Comparison of ENCODE assay signal across 10 cellular contexts in the genomic region with DNA sequence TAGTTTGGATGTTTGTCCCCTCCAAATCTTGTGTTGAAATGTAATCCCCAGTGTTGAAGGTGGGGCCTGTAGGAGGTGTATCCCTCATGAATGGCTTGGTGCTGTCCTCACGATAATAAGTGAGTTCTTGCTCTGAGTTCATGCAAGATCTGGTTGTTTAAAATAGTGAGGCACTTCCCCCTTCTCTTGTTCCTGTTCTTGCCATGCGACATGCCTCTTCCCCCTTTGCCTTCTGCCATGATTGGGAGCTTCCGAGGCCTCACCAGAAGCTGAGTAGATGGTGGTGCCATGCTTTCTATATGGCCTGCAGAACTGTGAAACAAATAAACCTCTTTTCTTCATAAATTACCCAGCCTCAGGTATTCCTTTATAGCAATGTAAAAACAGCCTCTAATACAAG.
"Had no signal": no experiment of that assay in that cellular context is flagged by ENCODE, and none has a peak within 500 bp of the region (broad histone marks: within the 10 kb centered on the region; RNA-seq: fewer than 3 reads in every experiment).

No MANE protein-coding gene starts in this region.

- H3K27me3 ChIP-seq: transverse colon had no signal

- DNase-seq: activated CD4-positive, alpha-beta T cell treated with anti-CD3 and anti-CD28 coated beads for 1 hour; activated CD4-positive, alpha-beta T cell treated with anti-CD3 and anti-CD28 coated beads, Interleukin-2, amount 50 U/mL, for 4 hours; activated naive CD4-positive, alpha-beta T cell treated with anti-CD3 and anti-CD28 coated beads for 36 hours; activated naive CD8-positive, alpha-beta T cell treated with anti-CD3 and anti-CD28 coated beads, Interleukin-2, amount 50 U/mL, for 24 hours; activated T-cell treated with anti-CD3 and anti-CD28 coated beads for 4 hours; heart left ventricle; midbrain; stimulated activated naive CD8-positive, alpha-beta T cell treated with anti-CD3 and anti-CD28 coated beads, Interleukin-15, Interleukin-2, amounts not matched to agents 100 U/mL and 50 U/mL, for 24 hours; transverse colon had no signal

- H3K9me3 ChIP-seq: transverse colon had no signal

- H3K27ac ChIP-seq: transverse colon had no signal

- H3K36me3 ChIP-seq: heart left ventricle, transverse colon had no signal

- H3K4me3 ChIP-seq: heart left ventricle, lung, transverse colon had no signal
